Comparison of ENCODE assay signal across 8 cellular contexts in the genomic region with DNA sequence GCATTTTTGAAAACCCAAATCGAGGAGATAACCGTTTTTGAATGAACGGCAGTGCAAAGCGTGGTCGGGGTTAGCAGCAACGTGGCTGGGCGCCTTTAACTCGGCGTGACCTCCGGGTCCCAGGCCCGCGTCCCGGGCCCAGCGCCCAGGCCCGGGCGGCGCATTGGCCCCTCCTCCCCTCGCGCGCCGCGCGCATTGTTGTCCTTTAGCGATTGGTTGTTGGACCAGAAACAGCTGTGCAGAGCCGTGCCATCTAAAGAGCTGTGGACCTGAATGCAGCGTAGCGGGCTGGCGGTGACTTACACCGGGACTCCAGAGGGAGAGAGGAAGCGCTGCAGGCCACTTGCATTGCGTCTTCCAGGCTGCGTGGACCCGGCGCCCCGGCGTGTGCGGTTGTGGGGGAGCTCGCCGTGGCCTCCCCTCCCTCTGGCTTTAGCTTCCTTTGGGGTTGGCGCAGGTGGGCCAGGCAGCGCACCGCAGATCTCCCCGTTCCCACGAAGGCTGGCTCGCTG. TPM values are rescaled to one million over a fixed set of nuclear protein-coding genes. Genes with fewer than 3 reads are reported as not detected.
A peak's percentile ranks its signal among the peaks of the same experiment; 100 is the strongest.
DNase-seq lines count a peak whose midpoint lies in the region; ATAC-seq and TF ChIP-seq lines count a peak whose summit lies in the region.

A gene with protein sequence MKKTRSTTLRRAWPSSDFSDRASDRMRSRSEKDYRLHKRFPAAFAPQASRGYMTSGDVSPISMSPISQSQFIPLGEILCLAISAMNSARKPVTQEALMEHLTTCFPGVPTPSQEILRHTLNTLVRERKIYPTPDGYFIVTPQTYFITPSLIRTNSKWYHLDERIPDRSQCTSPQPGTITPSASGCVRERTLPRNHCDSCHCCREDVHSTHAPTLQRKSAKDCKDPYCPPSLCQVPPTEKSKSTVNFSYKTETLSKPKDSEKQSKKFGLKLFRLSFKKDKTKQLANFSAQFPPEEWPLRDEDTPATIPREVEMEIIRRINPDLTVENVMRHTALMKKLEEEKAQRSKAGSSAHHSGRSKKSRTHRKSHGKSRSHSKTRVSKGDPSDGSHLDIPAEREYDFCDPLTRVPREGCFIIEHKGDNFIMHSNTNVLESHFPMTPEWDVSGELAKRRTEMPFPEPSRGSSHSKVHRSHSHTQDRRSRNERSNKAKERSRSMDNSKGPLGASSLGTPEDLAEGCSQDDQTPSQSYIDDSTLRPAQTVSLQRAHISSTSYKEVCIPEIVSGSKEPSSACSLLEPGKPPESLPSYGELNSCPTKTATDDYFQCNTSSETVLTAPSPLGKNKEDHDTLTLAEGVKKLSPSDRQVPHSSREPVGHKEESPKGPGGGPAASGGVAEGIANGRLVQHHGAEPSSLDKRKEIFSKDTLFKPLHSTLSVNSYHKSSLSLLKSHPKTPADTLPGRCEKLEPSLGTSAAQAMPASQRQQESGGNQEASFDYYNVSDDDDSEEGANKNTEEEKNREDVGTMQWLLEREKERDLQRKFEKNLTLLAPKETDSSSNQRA (N-terminal part only) (plus strand): TSS at position 227 of the 512 bp plus-strand sequence. CDS start 1,484 bp downstream, outside the sequence.

- DNase-seq in CD8-positive, alpha-beta T cell: no peak
- DNase-seq in LNCaP clone FGC (ENCODE audit: low read depth) (peak; percentile 41), fibroblast of villous mesenchyme (ENCODE audit: low read depth) (peak; percentile 18), myocyte (ENCODE audit: low read depth) (peak; percentile 13)
- no peak for DNase-seq in activated effector memory CD4-positive, alpha-beta T cell treated with anti-CD3 and anti-CD28 coated beads, Interleukin-2, amount 50 U/mL, for 16 hours

- CTCF ChIA-PET in CD8-positive, alpha-beta T cell (lab: Charles Lee): no interaction called here

- TF ChIP-seq CTCF in CD8-positive, alpha-beta T cell (IDR thresholded peaks at IDR 0.05): no peak
- TF ChIP-seq CTCF in LNCaP clone FGC (IDR thresholded peaks at IDR 0.05; ENCODE audit: control insufficient read depth, extremely low read depth, insufficient read depth) (no peak), VCaP (conservative IDR thresholded peaks at IDR 0.05) (0 out of 2 replicates have a peak, but pooled peaks have one; percentile 12), fibroblast of villous mesenchyme (IDR thresholded peaks at IDR 0.05; ENCODE audit: insufficient read depth, low read depth, low read length) (no peak)

- peaks cover 44% of the 10 kb centered on the region for H3K27me3 Mint-ChIP-seq in CD8-positive, alpha-beta T cell (ENCODE audit: low read depth)

- H3K4me3 ChIP-seq in CD8-positive, alpha-beta T cell (ENCODE audit: low read depth, low read length): no peak within 1 kb of the TSS
- H3K4me3 ChIP-seq in LNCaP clone FGC (ENCODE audit: low read depth, low read length) (peak within 1 kb of the TSS; percentile 47), fibroblast of villous mesenchyme (ENCODE audit: low read depth, low read length) (peak within 1 kb of the TSS; percentile 45), urinary bladder (ENCODE audit: low read depth, low read length) (peak within 1 kb of the TSS; percentile 65)

- H3K4me1 ChIP-seq in CD8-positive, alpha-beta T cell (ENCODE audit: insufficient read depth, low read length): peaks cover 10% of the 10 kb centered on the region
- no peaks in the 10 kb centered on the region for H3K4me1 ChIP-seq in urinary bladder (ENCODE audit: insufficient read depth)

- H3K4me3 Mint-ChIP-seq in CD8-positive, alpha-beta T cell: peak within 1 kb of the TSS; percentile 49

- intact Hi-C loops in CD8-positive, alpha-beta T cell (cut with DNase I, micrococcal nuclease): no loop called here

- H3K27ac ChIP-seq in CD8-positive, alpha-beta T cell (ENCODE audit: low read depth, low read length): no peak within 1 kb of the TSS
- peak within 1 kb of the TSS; percentile 70 for H3K27ac ChIP-seq in VCaP
- H3K27ac ChIP-seq in urinary bladder (ENCODE audit: low read depth): no peak within 1 kb of the TSS

- no peaks in the 10 kb centered on the region for H3K36me3 Mint-ChIP-seq in CD8-positive, alpha-beta T cell

- ATAC-seq in CD8-positive, alpha-beta T cell: no peak
- ATAC-seq in HG02798 (IDR thresholded peaks at IDR 0.05; ENCODE audit: poor library complexity, unreplicated experiment): no peak

- peaks cover 3% of the 10 kb centered on the region for H3K4me1 Mint-ChIP-seq in CD8-positive, alpha-beta T cell (ENCODE audit: low read depth)

- H3K9me3 ChIP-seq in CD8-positive, alpha-beta T cell (ENCODE audit: low read length): no peaks in the 10 kb centered on the region

- no peaks in the 10 kb centered on the region for H3K36me3 ChIP-seq in CD8-positive, alpha-beta T cell (ENCODE audit: insufficient read depth, low read length)
- H3K36me3 ChIP-seq in urinary bladder (ENCODE audit: insufficient read depth): no peaks in the 10 kb centered on the region

- H3K27ac Mint-ChIP-seq in CD8-positive, alpha-beta T cell: no peak within 1 kb of the TSS

- POLR2A ChIA-PET in CD8-positive, alpha-beta T cell (lab: Charles Lee): no interaction called here

- under 1% methylated on average over 45 of the region's 45 CpGs for WGBS in urinary bladder

- H3K9me3 Mint-ChIP-seq in CD8-positive, alpha-beta T cell: peaks cover 4% of the 10 kb centered on the region

- H3K27me3 ChIP-seq in CD8-positive, alpha-beta T cell (ENCODE audit: insufficient read depth, low read length): no peaks in the 10 kb centered on the region

RNA-seq across cellular contexts. Expression of the gene that starts here (rescaled TPM):
- not detected for total RNA-seq in CD8-positive, alpha-beta T cell
- total RNA-seq in fibroblast of villous mesenchyme: 0.43 and 0.97 TPM in 2 replicates
- total RNA-seq in myocyte: 0.31 and 0.53 TPM in 2 replicates
- polyA plus RNA-seq in myocyte (2012): 0.20 TPM
- 35.7 TPM for total RNA-seq in urinary bladder
- polyA plus RNA-seq in urinary bladder: 4.0 TPM

Comparison
In these comparisons a context has a peak if more than half of its experiments do, and no peak if none do; other contexts are left out.
1. RNA of the gene that starts here (total RNA-seq): 35.7 TPM in urinary bladder (single experiment); 0.31 to 0.53 TPM in myocyte, 0.43 to 0.97 TPM in fibroblast of villous mesenchyme and not detected in CD8-positive, alpha-beta T cell; every median in the first group is over 10 times any median in the second.
2. Peak in DNase-seq and H3K4me3 ChIP-seq in fibroblast of villous mesenchyme; RNA of the gene not detected or under 1 TPM.
3. Peak in DNase-seq in myocyte; RNA of the gene not detected or under 1 TPM.